Comparison of ENCODE assay signal across 23 cellular contexts in genomic region chr7:92354214-92354613, GRCh38.
DNase-seq lines count a peak whose midpoint lies in the region; ATAC-seq, FAIRE-seq and TF ChIP-seq lines count a peak whose summit lies in the region.
"Had no signal": no experiment of that assay in that cellular context is flagged by ENCODE, and none has a peak within 500 bp of the region (broad histone marks: within the 10 kb centered on the region; RNA-seq: fewer than 3 reads in every experiment).

No MANE protein-coding gene starts in this region.

- H3K27ac ChIP-seq in A549 (no peak overlapping the region), right lobe of liver (no peak overlapping the region), kidney (ENCODE audit: low read depth in 2 of 2, low read length in 2 of 2) (no peak overlapping the region)
- H3K27ac ChIP-seq: 22Rv1; BLaER1 treated with 17β-estradiol and CSF1 and Interleukin-3, amounts not matched to agents 10 nM and 100 nM; C4-2B had no signal

- WGBS in A549 (ENCODE audit: missing lambda C conversion rate): 83% methylated on average over 1 of the region's 1 CpG
- 64% methylated on average over 1 of the region's 1 CpG for WGBS in right lobe of liver (ENCODE audit: insufficient coverage, low coverage, low lambda C conversion rate, missing lambda C conversion rate)

- CTCF ChIA-PET in A549 (lab: Yijun Ruan, JAX): interaction anchor here (1.4 kb wide), 1 partner anchor 93 kb away, joined by 3 read pairs; the partner anchor contains the start of gene GATAD1

- TF ChIP-seq EP300 in A549 (IDR thresholded peaks at IDR 0.05): no peak

- peaks cover 0 to 8% (median 2%) of the 10 kb centered on the region in 4 donors for H3K36me3 ChIP-seq in right lobe of liver
- peaks cover 0 to 9% of the 10 kb centered on the region in 2 donors for H3K36me3 ChIP-seq in kidney (ENCODE audit: control insufficient read depth in 1 of 2, insufficient read depth in 2 of 2, low read length in 2 of 2)

- no peaks in the 10 kb centered on the region for H3K27me3 ChIP-seq in right lobe of liver
- H3K27me3 ChIP-seq: BLaER1 treated with 17β-estradiol and CSF1 and Interleukin-3, amounts not matched to agents 10 nM and 100 nM had no signal

- H3K4me3 ChIP-seq in A549 (no peak overlapping the region), right lobe of liver (no peak overlapping the region), kidney (ENCODE audit: low read length in 2 of 2) (no peak overlapping the region)
- H3K4me3 ChIP-seq: BLaER1 treated with 17β-estradiol and CSF1 and Interleukin-3, amounts not matched to agents 10 nM and 100 nM; GM12878 had no signal

- H3K9me3 ChIP-seq in A549: no peaks in the 10 kb centered on the region
- no peaks in the 10 kb centered on the region for H3K9me3 ChIP-seq in right lobe of liver
- no peaks in the 10 kb centered on the region for H3K9me3 ChIP-seq in kidney (ENCODE audit: control insufficient read depth in 1 of 2, low read length in 2 of 2)
- H3K9me3 ChIP-seq: Caco-2 had no signal

- ATAC-seq in A549 (no peak), left lobe of liver (peak; percentile 77), right lobe of liver (peak in 3 of 4 donors; percentile 53 to 73 (median 67))
- ATAC-seq: CD8-positive, alpha-beta T cell; GM12878 had no signal

- H3K4me1 ChIP-seq in A549 (no peaks in the 10 kb centered on the region), right lobe of liver (peaks cover 0 to 3% (median 0%) of the 10 kb centered on the region in 4 donors), kidney (ENCODE audit: control insufficient read depth in 1 of 2, insufficient read depth in 1 of 2, low read depth in 1 of 2, low read length in 2 of 2) (no peaks in the 10 kb centered on the region)
- H3K4me1 ChIP-seq: BLaER1 treated with 17β-estradiol and CSF1 and Interleukin-3, amounts not matched to agents 10 nM and 100 nM; Caco-2 had no signal

- H3K4me2 ChIP-seq in A549: no peak overlapping the region
- H3K4me2 ChIP-seq: BLaER1 treated with 17β-estradiol and CSF1 and Interleukin-3, amounts not matched to agents 10 nM and 100 nM had no signal

- POLR2A ChIA-PET in A549 (lab: Yijun Ruan, JAX): no interaction called here

- TF ChIP-seq POLR2A in A549 (IDR thresholded peaks at IDR 0.05; ENCODE audit: low read length): no peak
- no peak for TF ChIP-seq POLR2A in right lobe of liver (IDR thresholded peaks at IDR 0.05)

- no peak for TF ChIP-seq RAD21 in A549 (conservative IDR thresholded peaks at IDR 0.05 in 1 of 2, IDR thresholded peaks at IDR 0.05 in 1 of 2)

- no peak overlapping the region for H3K9ac ChIP-seq in kidney (ENCODE audit: low read length in 2 of 2)
- H3K9ac ChIP-seq: BLaER1 treated with 17β-estradiol and CSF1 and Interleukin-3, amounts not matched to agents 10 nM and 100 nM had no signal

- in situ Hi-C loops in GM13976 (cut with MboI; ENCODE audit: low sequenced_read_pairs, unreplicated experiment): no loop called here

- TF ChIP-seq CTCF in A549 (IDR thresholded peaks at IDR 0.05) (no peak), right lobe of liver (IDR thresholded peaks at IDR 0.05) (no peak), GM13976 (IDR thresholded peaks at IDR 0.05; ENCODE audit: borderline replicate concordance, control extremely low read depth, extremely low read depth, insufficient read depth, missing control alignments) (no peak), kidney (IDR thresholded peaks at IDR 0.05; ENCODE audit: borderline replicate concordance, extremely low read depth, insufficient read depth) (no peak)

- FAIRE-seq in A549 (lab: Jason Lieb, UNC) (peak; percentile 32), kidney (lab: Jason Lieb, UNC) (no peak)
- FAIRE-seq: D721Med, GM12878, GM18507 had no signal

- intact Hi-C loops in right lobe of liver (cut with DNase I) (no loop called here), kidney (cut with DNase I) (no loop called here)

- no peak for DNase-seq in A549 (ENCODE audit: low read depth in 1 of 2, low spot score in 1 of 2)
- no peak for DNase-seq in left lobe of liver (ENCODE audit: low spot score)
- no peak for DNase-seq in right lobe of liver
- no peak for DNase-seq in NCI-H146 (lab: John Stamatoyannopoulos, UW)
- DNase-seq in GM13976 (ENCODE audit: low spot score): no peak
- DNase-seq in kidney: no peak
- DNase-seq: ACHN; Caco-2; Calu3; CD4-positive, alpha-beta T cell; CD8-positive, alpha-beta T cell; DMS153; DMS53; DMS79; DND-41; EL; GDM1 had no signal

TF ChIP-seq in A549, 52 proteins besides CTCF, POLR2A, EP300 and RAD21:
- TF ChIP-seq HEYL (CRISPR knock-in tag; IDR thresholded peaks at IDR 0.05): no peak
- no peak for TF ChIP-seq RFX5 (IDR thresholded peaks at IDR 0.05)
- TF ChIP-seq TP53 (CRISPR knock-in tag; IDR thresholded peaks at IDR 0.05): no peak
- TF ChIP-seq POLR2AphosphoS2 (conservative IDR thresholded peaks at IDR 0.05; ENCODE audit: low read length): no peak
- no peak for TF ChIP-seq PBX3 (IDR thresholded peaks at IDR 0.05)
- no peak for TF ChIP-seq NPAS2 (CRISPR knock-in tag; IDR thresholded peaks at IDR 0.05; ENCODE audit: borderline replicate concordance)
- TF ChIP-seq ESRRA (IDR thresholded peaks at IDR 0.05; ENCODE audit: borderline replicate concordance, low read length): no peak
- no peak for TF ChIP-seq ZNF302 (CRISPR knock-in tag; IDR thresholded peaks at IDR 0.05)
- TF ChIP-seq KDM5A (IDR thresholded peaks at IDR 0.05): no peak
- TF ChIP-seq CBX2 (IDR thresholded peaks at IDR 0.05; ENCODE audit: borderline replicate concordance, low read depth): no peak
- TF ChIP-seq FOSB (CRISPR knock-in tag; IDR thresholded peaks at IDR 0.05): no peak

Comparison
In these comparisons a context has a peak if more than half of its experiments do, and no peak if none do; other contexts are left out.
1. ATAC-seq: peak in left lobe of liver (single experiment) and right lobe of liver (3 of 4); none in A549 (0 of 2).